35 cellular contexts compared by ENCODE assay signal in genomic region chr5:151405334-151405872, GRCh38. TPM values are rescaled to one million over a fixed set of nuclear protein-coding genes. Genes with fewer than 3 reads are reported as not detected.
"Had no signal": no experiment of that assay in that cellular context is flagged by ENCODE, and none has a peak within 500 bp of the region (broad histone marks: within the 10 kb centered on the region; RNA-seq: fewer than 3 reads in every experiment).

No MANE protein-coding gene starts in this region.

- H3K9me3 Mint-ChIP-seq: activated CD4-positive, alpha-beta T cell treated with anti-CD3 and anti-CD28 coated beads, Interleukin-2, amount 10 ng/mL, durations not matched to agents 7 days and 5 days; activated naive CD4-positive, alpha-beta T cell treated with anti-CD3 and anti-CD28 coated beads, Interleukin-2, amount 10 ng/mL, durations not matched to agents 7 days and 5 days; activated naive CD8-positive, alpha-beta T cell treated with anti-CD3 and anti-CD28 coated beads, Interleukin-2, amount 50 U/mL, for 24 hours; activated T-cell treated with anti-CD3 and anti-CD28 coated beads, Interleukin-2, amount 50 U/mL, for 4 hours; central memory CD8-positive, alpha-beta T cell had no signal

- H3K27ac ChIP-seq: brain microvascular endothelial cell, Peyer's patch, SJSA1 had no signal

- H3K4me3 Mint-ChIP-seq: activated CD4-positive, alpha-beta T cell treated with anti-CD3 and anti-CD28 coated beads for 36 hours; activated CD4-positive, alpha-beta T cell treated with anti-CD3 and anti-CD28 coated beads, Interleukin-2, amount 10 ng/mL, durations not matched to agents 7 days and 5 days; activated CD8-positive, alpha-beta T cell treated with anti-CD3 and anti-CD28 coated beads, Interleukin-2, amount 10 ng/mL, durations not matched to agents 7 days and 5 days; activated naive CD4-positive, alpha-beta T cell treated with anti-CD3 and anti-CD28 coated beads, Interleukin-2, amount 10 ng/mL, durations not matched to agents 7 days and 5 days; activated naive CD8-positive, alpha-beta T cell; activated naive CD8-positive, alpha-beta T cell treated with anti-CD3 and anti-CD28 coated beads, Interleukin-2, amount 50 U/mL, for 24 hours; activated T-cell treated with anti-CD3 and anti-CD28 coated beads, Interleukin-2, amount 50 U/mL, for 4 hours; central memory CD8-positive, alpha-beta T cell; T-cell; WTC11 had no signal

- H3K27ac Mint-ChIP-seq: activated CD4-positive, alpha-beta T cell treated with anti-CD3 and anti-CD28 coated beads for 36 hours; activated CD4-positive, alpha-beta T cell treated with anti-CD3 and anti-CD28 coated beads, Interleukin-2, amount 10 ng/mL, durations not matched to agents 7 days and 5 days; activated CD8-positive, alpha-beta T cell treated with anti-CD3 and anti-CD28 coated beads, Interleukin-2, amount 10 ng/mL, durations not matched to agents 7 days and 5 days; activated naive CD4-positive, alpha-beta T cell treated with anti-CD3 and anti-CD28 coated beads, Interleukin-2, amount 10 ng/mL, durations not matched to agents 7 days and 5 days; activated naive CD8-positive, alpha-beta T cell; activated naive CD8-positive, alpha-beta T cell treated with anti-CD3 and anti-CD28 coated beads, Interleukin-2, amount 50 U/mL, for 24 hours; T-cell; WTC11 had no signal

- H3K4me1 Mint-ChIP-seq: activated CD4-positive, alpha-beta T cell treated with anti-CD3 and anti-CD28 coated beads for 36 hours; activated naive CD4-positive, alpha-beta T cell treated with anti-CD3 and anti-CD28 coated beads, Interleukin-2, amount 10 ng/mL, durations not matched to agents 7 days and 5 days; activated naive CD8-positive, alpha-beta T cell treated with anti-CD3 and anti-CD28 coated beads, Interleukin-2, amount 50 U/mL, for 24 hours; central memory CD8-positive, alpha-beta T cell; T-cell had no signal

- H3K9me3 ChIP-seq: Peyer's patch, SJSA1 had no signal

- ATAC-seq: activated CD4-positive, alpha-beta T cell treated with anti-CD3 and anti-CD28 coated beads for 36 hours; activated CD4-positive, CD25-positive, alpha-beta regulatory T cell treated with anti-CD3 and anti-CD28 coated beads, Interleukin-2, amount 50 U/mL, for 24 hours; activated CD8-positive, alpha-beta T cell treated with anti-CD3 and anti-CD28 coated beads, Interleukin-2, amount 10 ng/mL, durations not matched to agents 7 days and 5 days; activated naive CD8-positive, alpha-beta T cell treated with anti-CD3 and anti-CD28 coated beads, Interleukin-2, amount 50 U/mL, for 24 hours; activated T-cell treated with anti-CD3 and anti-CD28 coated beads, Interleukin-2, amount 50 U/mL, for 4 hours; PC-3; SK-N-SH treated with all-trans-retinoic acid at 6 μM for 48 hours; T-cell had no signal

- H3K27me3 ChIP-seq: brain microvascular endothelial cell, Peyer's patch had no signal

- H3K4me1 ChIP-seq: Peyer's patch, SJSA1 had no signal

- DNase-seq: activated CD4-positive, alpha-beta T cell treated with anti-CD3 and anti-CD28 coated beads for 36 hours; activated CD4-positive, alpha-beta T cell treated with anti-CD3 and anti-CD28 coated beads, Interleukin-2, amount 10 ng/mL, durations not matched to agents 7 days and 5 days; activated CD4-positive, alpha-beta T cell treated with anti-CD3 and anti-CD28 coated beads, Interleukin-2, amount 50 U/mL, for 48 hours; activated CD8-positive, alpha-beta T cell treated with anti-CD3 and anti-CD28 coated beads, Interleukin-2, amount 10 ng/mL, durations not matched to agents 7 days and 5 days; activated effector memory CD4-positive, alpha-beta T cell treated with Interleukin-2 at 50 U/mL for 16 hours; activated naive CD4-positive, alpha-beta T cell treated with anti-CD3 and anti-CD28 coated beads, Interleukin-2, amount 10 ng/mL, durations not matched to agents 7 days and 5 days; activated naive CD8-positive, alpha-beta T cell treated with anti-CD3 and anti-CD28 coated beads, Interleukin-2, amount 50 U/mL, for 24 hours; activated T-cell treated with anti-CD3 and anti-CD28 coated beads, Interleukin-2, amount 50 U/mL, for 4 hours; amniotic stem cell; aorta; brain microvascular endothelial cell; NCI-H1048; NCI-H1105 treated with DMSO at 0.1 percent for 48 hours; NCI-H1436; NCI-H1694; NCI-H1930; NCI-H2081 treated with DMSO at 0.1 percent for 48 hours; NCI-H226; NCI-H446 treated with DMSO at 0.1 percent for 48 hours; NCI-H524; NCI-H69; PC-3; Peyer's patch; RPMI8226; SHP77 treated with DMSO at 0.1 percent for 48 hours; T-cell; T-helper 2 cell; T-helper 9 cell had no signal

- H3K4me3 ChIP-seq: Peyer's patch, SJSA1 had no signal

- H3K36me3 ChIP-seq: brain microvascular endothelial cell, Peyer's patch, SJSA1 had no signal

- H3K36me3 Mint-ChIP-seq: activated naive CD4-positive, alpha-beta T cell treated with anti-CD3 and anti-CD28 coated beads, Interleukin-2, amount 10 ng/mL, durations not matched to agents 7 days and 5 days; activated naive CD8-positive, alpha-beta T cell; T-cell had no signal

RNA-seq across cellular contexts. Expression of gene SLC36A2, which starts 58.0 kb away (rescaled TPM):
- total RNA-seq: activated CD4-positive, alpha-beta T cell treated with anti-CD3 and anti-CD28 coated beads for 36 hours; activated CD4-positive, alpha-beta T cell treated with anti-CD3 and anti-CD28 coated beads, Interleukin-2, amount 10 ng/mL, durations not matched to agents 7 days and 5 days; activated CD8-positive, alpha-beta T cell treated with anti-CD3 and anti-CD28 coated beads, Interleukin-2, amount 10 ng/mL, durations not matched to agents 7 days and 5 days; activated T-cell treated with anti-CD3 and anti-CD28 coated beads, Interleukin-2, amount 50 U/mL, for 4 hours; aorta; M059J; PC-3; Peyer's patch; SJSA1; T-cell; WTC11 had no signal
- polyA plus RNA-seq: aorta had no signal
